Comparison of ENCODE assay signal across 17 cellular contexts in the genomic region with DNA sequence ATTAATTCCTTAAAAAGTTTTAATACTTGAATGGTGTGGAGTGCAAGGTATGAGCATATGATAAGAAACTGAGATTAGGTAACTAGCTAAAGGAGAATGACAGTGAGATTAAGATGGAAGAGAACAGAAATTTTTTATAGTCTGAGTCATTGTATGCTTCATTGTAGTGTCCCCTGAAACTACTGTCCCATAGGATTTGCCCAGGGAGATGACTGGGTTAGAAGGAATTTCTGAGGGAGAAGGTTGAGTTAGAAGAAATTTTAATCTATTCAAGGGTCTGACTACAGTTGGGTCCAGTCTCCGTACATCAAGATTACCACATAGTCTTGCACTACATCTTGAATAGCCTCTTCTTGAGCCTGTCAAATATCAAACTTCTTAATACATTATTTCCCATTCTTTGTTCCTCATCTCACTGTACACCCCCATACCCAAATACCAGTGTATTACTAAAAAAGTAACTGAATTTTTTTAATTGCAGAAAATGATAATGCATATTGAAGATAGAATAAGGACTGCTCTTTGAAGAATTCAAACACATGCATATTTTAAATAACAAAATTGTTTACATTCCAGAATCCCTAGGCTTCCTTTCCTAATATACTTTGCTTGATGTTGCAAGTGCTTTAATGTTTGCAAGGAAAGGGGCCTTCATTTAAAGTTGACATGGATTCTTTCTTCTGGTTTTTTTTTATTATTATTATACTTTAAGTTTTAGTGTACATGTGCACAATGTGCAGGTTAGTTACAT.
DNase-seq lines count a peak whose midpoint lies in the region; ATAC-seq, FAIRE-seq and TF ChIP-seq lines count a peak whose summit lies in the region.
"Had no signal": no experiment of that assay in that cellular context is flagged by ENCODE, and none has a peak within 500 bp of the region (broad histone marks: within the 10 kb centered on the region; RNA-seq: fewer than 3 reads in every experiment).

No MANE protein-coding gene starts in this region.

- H3K4me3 ChIP-seq in choroid plexus epithelial cell (ENCODE audit: low read depth, low read length), result no peak overlapping the region
- H3K4me3 ChIP-seq in coronary artery, result no peak overlapping the region
- H3K4me3 ChIP-seq: GM12878, heart right ventricle, MG63, spleen, stomach, vagina had no signal

- peak; percentile 84 for FAIRE-seq in RCC 7860 (lab: Jason Lieb, UNC)
- FAIRE-seq: GM12878 had no signal

- no peak for ATAC-seq in activated CD4-positive, CD25-positive, alpha-beta regulatory T cell treated with anti-CD3 and anti-CD28 coated beads, Interleukin-2, amount 50 U/mL, for 24 hours
- ATAC-seq: GM12878, heart right ventricle had no signal

- no peak overlapping the region for H3K27ac ChIP-seq in coronary artery
- H3K27ac ChIP-seq: heart right ventricle, spleen, stomach, vagina had no signal

- DNase-seq in EL (peak; percentile 89), RCC 7860 (ENCODE audit: low spot score) (peak; percentile 80), choroid plexus epithelial cell (ENCODE audit: low read depth) (peak; percentile 50), non-pigmented ciliary epithelial cell (ENCODE audit: low read depth) (peak; percentile 59), HuH-7 (ENCODE audit: low spot score) (no peak), NOMO-1 (lab: John Stamatoyannopoulos, UW; ENCODE audit: unreplicated experiment in 2 of 2) (no peak), coronary artery (ENCODE audit: low spot score) (no peak)
- DNase-seq: activated CD4-positive, alpha-beta T cell treated with anti-CD3 and anti-CD28 coated beads for 4 hours; DND-41; heart right ventricle; MG63; NCI-H2029; spleen; stomach had no signal

- TF ChIP-seq CTCF in choroid plexus epithelial cell (conservative IDR thresholded peaks at IDR 0.05; ENCODE audit: low read depth, low read length) (no peak), coronary artery (IDR thresholded peaks at IDR 0.05) (no peak)

Comparison
In these comparisons a context has a peak if more than half of its experiments do, and no peak if none do; other contexts are left out.
1. DNase-seq: peak in EL (single experiment), RCC 7860 (single experiment), choroid plexus epithelial cell (single experiment) and non-pigmented ciliary epithelial cell (single experiment); none in HuH-7 (single experiment), NOMO-1 (0 of 2) and coronary artery (single experiment).